20 cellular contexts compared by ENCODE assay signal in genomic region chr10:113922787-113923570, GRCh38.
DNase-seq lines count a peak whose midpoint lies in the region; ATAC-seq and TF ChIP-seq lines count a peak whose summit lies in the region.
"Had no signal": no experiment of that assay in that cellular context is flagged by ENCODE, and none has a peak within 500 bp of the region (broad histone marks: within the 10 kb centered on the region; RNA-seq: fewer than 3 reads in every experiment).

No MANE protein-coding gene starts in this region.

- intact Hi-C loops in Right ventricle myocardium superior (cut with DNase I) (no loop called here), upper lobe of right lung (cut with DNase I) (no loop called here)

- H3K36me3 ChIP-seq in right atrium auricular region (no peaks in the 10 kb centered on the region), upper lobe of right lung (no peaks in the 10 kb centered on the region)
- H3K36me3 ChIP-seq: esophagus squamous epithelium had no signal

- H3K4me1 ChIP-seq in right atrium auricular region, result peaks cover 0 to 6% of the 10 kb centered on the region in 2 donors
- peaks cover 14% of the 10 kb centered on the region for H3K4me1 ChIP-seq in upper lobe of right lung
- H3K4me1 ChIP-seq: Caco-2 had no signal

- H3K4me3 ChIP-seq in right atrium auricular region (no peak overlapping the region), upper lobe of right lung (no peak overlapping the region)
- H3K4me3 ChIP-seq: esophagus squamous epithelium had no signal

- TF ChIP-seq CTCF in right atrium auricular region (IDR thresholded peaks at IDR 0.05) (no peak), upper lobe of right lung (IDR thresholded peaks at IDR 0.05) (no peak)

- in situ Hi-C loops in SK-MEL-5 (cut with HindIII; ENCODE audit: low pct_unique_long_range_greater_than_20kb, low sequenced_read_pairs), result no loop called here

- peaks cover 0 to 7% of the 10 kb centered on the region in 2 donors for H3K9me3 ChIP-seq in right atrium auricular region
- peaks cover 4% of the 10 kb centered on the region for H3K9me3 ChIP-seq in upper lobe of right lung
- H3K9me3 ChIP-seq: neutrophil had no signal

- ATAC-seq in Right ventricle myocardium superior (ENCODE audit: poor library complexity), result peak; percentile 67
- ATAC-seq in upper lobe of right lung, result peak; percentile 44
- ATAC-seq: T-cell had no signal

- H3K27ac ChIP-seq in right atrium auricular region, result peak overlapping the region in 1 of 2 donors; percentile 41
- no peak overlapping the region for H3K27ac ChIP-seq in upper lobe of right lung
- H3K27ac ChIP-seq: esophagus squamous epithelium, HL-60, neutrophil had no signal

- no peaks in the 10 kb centered on the region for H3K27me3 ChIP-seq in right atrium auricular region
- H3K27me3 ChIP-seq in upper lobe of right lung, result no peaks in the 10 kb centered on the region
- H3K27me3 ChIP-seq: esophagus squamous epithelium had no signal

- peak; percentile 41 for DNase-seq in Right ventricle myocardium superior
- DNase-seq in right atrium auricular region (ENCODE audit: low spot score), result no peak
- DNase-seq in SK-MEL-5 (ENCODE audit: low read depth, low spot score), result peak; percentile 3
- peak; percentile 25 for DNase-seq in iPS-NIHi11 (ENCODE audit: low spot score)
- no peak for DNase-seq in upper lobe of right lung
- no peak for DNase-seq in middle frontal gyrus (ENCODE audit: extremely low spot score, low spot score)
- DNase-seq in amniotic stem cell (lab: John Stamatoyannopoulos, UW), result no peak
- DNase-seq in putamen (ENCODE audit: low spot score), result no peak
- DNase-seq: activated CD4-positive, alpha-beta T cell treated with anti-CD3 and anti-CD28 coated beads for 48 hours; activated T-cell treated with anti-CD3 and anti-CD28 coated beads, Interleukin-2, amount 50 U/mL, for 72 hours; amygdala; Caco-2; cortex of kidney; esophagus squamous epithelium; Karpas-422; NCI-H1436; NCI-H446 treated with DMSO at 0.1 percent for 48 hours; T-cell had no signal

Comparison
In these comparisons a context has a peak if more than half of its experiments do, and no peak if none do; other contexts are left out.
1. DNase-seq: peak in Right ventricle myocardium superior (single experiment), SK-MEL-5 (single experiment) and iPS-NIHi11 (single experiment); none in right atrium auricular region (single experiment), upper lobe of right lung (single experiment), middle frontal gyrus (single experiment), amniotic stem cell (single experiment) and putamen (single experiment).